24 cellular contexts compared by ENCODE assay signal in the genomic region with DNA sequence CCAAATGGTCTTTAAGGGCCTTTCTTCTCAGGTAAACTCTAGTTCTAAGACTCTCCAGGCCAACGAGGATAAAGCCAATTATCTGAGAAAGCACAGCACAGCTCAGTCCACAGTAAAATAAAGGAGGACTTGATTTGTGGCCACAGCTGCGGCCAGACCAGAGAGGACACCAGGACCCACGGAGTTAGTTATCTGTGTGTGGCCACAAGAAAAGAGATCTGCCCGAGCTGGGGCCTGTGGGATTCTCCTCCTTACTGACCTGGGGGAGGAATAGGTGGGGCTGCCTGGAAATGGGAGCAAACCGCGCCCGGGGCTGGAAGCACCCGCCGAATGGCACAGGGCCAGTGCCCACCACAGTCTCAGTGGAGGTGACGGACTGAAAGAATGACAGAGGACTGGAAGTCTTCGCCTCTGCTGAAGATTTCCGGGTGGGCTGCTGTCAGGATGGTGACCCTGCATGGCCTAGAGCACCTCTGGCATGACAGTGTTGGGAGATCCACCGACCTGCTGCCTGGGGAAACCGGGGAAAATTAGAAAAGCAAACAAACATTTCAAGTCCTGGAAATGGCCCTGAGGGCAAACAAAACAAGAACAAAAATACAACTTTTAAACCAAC. TPM values are rescaled to one million over a fixed set of nuclear protein-coding genes. Genes with fewer than 3 reads are reported as not detected.
A peak's percentile ranks its signal among the peaks of the same experiment; 100 is the strongest.
DNase-seq lines count a peak whose midpoint lies in the region; ATAC-seq, FAIRE-seq and TF ChIP-seq lines count a peak whose summit lies in the region.
"Had no signal": no experiment of that assay in that cellular context is flagged by ENCODE, and none has a peak within 500 bp of the region (broad histone marks: within the 10 kb centered on the region; RNA-seq: fewer than 3 reads in every experiment).

No MANE protein-coding gene starts in this region.

- H3K4me3 Mint-ChIP-seq in type B pancreatic cell = no peak overlapping the region
- H3K4me3 Mint-ChIP-seq in T-helper 2 cell treated with Interferon-gamma antibody and Interleukin-4, amounts not matched to agents 5 μg/mL and 100 μg/mL, for 36 hours = no peak overlapping the region
- no peak overlapping the region for H3K4me3 Mint-ChIP-seq in activated T-cell treated with anti-CD3 and anti-CD28 coated beads, Interleukin-2, amount 50 U/mL, for 72 hours
- H3K4me3 Mint-ChIP-seq: CD4-positive, alpha-beta T cell; H9; HFFc6 had no signal

- H3K36me3 ChIP-seq in HepG2 (replicated peaks in 1 of 2; ENCODE audit: control insufficient read depth in 1 of 2, insufficient read depth in 2 of 2, low read length in 2 of 2) = peaks cover 15 to 18% of the 10 kb centered on the region in 2 experiments
- H3K36me3 ChIP-seq: BE2C, MG63 had no signal

- H2AFZ ChIP-seq in HepG2 (ENCODE audit: low read length) = peak overlapping the region; percentile 0
- H2AFZ ChIP-seq: GM23248 had no signal

- no peak for TF ChIP-seq EP300 in HepG2 (IDR thresholded peaks at IDR 0.05; ENCODE audit: low read depth in 2 of 2, low read length in 2 of 2)
- no peak for TF ChIP-seq EP300 in HepG2 (CRISPR knock-in tag; IDR thresholded peaks at IDR 0.05; ENCODE audit: borderline replicate concordance)

- no peaks in the 10 kb centered on the region for H3K27me3 Mint-ChIP-seq in type B pancreatic cell
- no peaks in the 10 kb centered on the region for H3K27me3 Mint-ChIP-seq in T-helper 2 cell treated with Interferon-gamma antibody and Interleukin-4, amounts not matched to agents 5 μg/mL and 100 μg/mL, for 36 hours (ENCODE audit: low read depth)
- no peaks in the 10 kb centered on the region for H3K27me3 Mint-ChIP-seq in activated T-cell treated with anti-CD3 and anti-CD28 coated beads, Interleukin-2, amount 50 U/mL, for 72 hours (ENCODE audit: low read depth)

- no peak for TF ChIP-seq RAD21 in HepG2 (CRISPR knock-in tag; IDR thresholded peaks at IDR 0.05)

- TF ChIP-seq POLR2A in HepG2 (IDR thresholded peaks at IDR 0.05; ENCODE audit: insufficient read depth in 1 of 2, low read depth in 2 of 2, low read length in 2 of 2) = no peak

- H3K27ac Mint-ChIP-seq in type B pancreatic cell = no peak overlapping the region
- H3K27ac Mint-ChIP-seq in T-helper 2 cell treated with Interferon-gamma antibody and Interleukin-4, amounts not matched to agents 5 μg/mL and 100 μg/mL, for 36 hours = no peak overlapping the region
- H3K27ac Mint-ChIP-seq in activated T-cell treated with anti-CD3 and anti-CD28 coated beads, Interleukin-2, amount 50 U/mL, for 72 hours = no peak overlapping the region
- H3K27ac Mint-ChIP-seq: CD4-positive, alpha-beta T cell; HFFc6 had no signal

- H3K27ac ChIP-seq in HepG2 (ENCODE audit: extremely low read length, insufficient read depth, low read length) = peak overlapping the region; percentile 3
- H3K27ac ChIP-seq: GM23248 had no signal

- no TSS peak for BruUV-seq in HepG2 (replicated peaks; lab: Mats Ljungman, UMichigan)

- no peak overlapping the region for H3K4me3 ChIP-seq in HepG2 (replicated peaks in 1 of 3; ENCODE audit: insufficient read depth in 1 of 3, low read depth in 2 of 3, low read length in 3 of 3)
- H3K4me3 ChIP-seq: GM23248, K562, MG63 had no signal

- H3K4me1 ChIP-seq in HepG2 (ENCODE audit: insufficient read depth, low read length) = peaks cover 23% of the 10 kb centered on the region
- H3K4me1 ChIP-seq: BE2C had no signal

- DNase-seq in activated CD8-positive, alpha-beta memory T cell treated with anti-CD3 and anti-CD28 coated beads for 24 hours = peak; percentile 37
- DNase-seq in activated CD8-positive, alpha-beta memory T cell treated with anti-CD3 and anti-CD28 coated beads, Interleukin-2, amount 50 U/mL, for 48 hours = no peak
- DNase-seq in HepG2 (ENCODE audit: low spot score) = no peak
- DNase-seq in mesenteric fat pad (ENCODE audit: low spot score) = peak; percentile 81
- peak; percentile 55 for DNase-seq in type B pancreatic cell (ENCODE audit: extremely low spot score, unreplicated experiment)
- no peak for DNase-seq in T-helper 2 cell treated with Interferon-gamma antibody and Interleukin-4, amounts not matched to agents 5 μg/mL and 100 μg/mL, for 36 hours (ENCODE audit: low spot score)
- no peak for DNase-seq in activated T-cell treated with anti-CD3 and anti-CD28 coated beads, Interleukin-2, amount 50 U/mL, for 72 hours
- DNase-seq: BE2C; CD4-positive, alpha-beta T cell; DND-41; GM23248; H9; HFFc6; MG63; NCI-H1417; NCI-H1694 treated with DMSO at 0.1 percent for 48 hours; NCI-H2081 treated with DMSO at 0.1 percent for 48 hours; NCI-H446; NCI-H526 treated with DMSO at 0.1 percent for 48 hours; Right ventricle myocardium superior had no signal

- ATAC-seq in HepG2 = peak; percentile 11; the same call in 2 of the 3 replicates
- no peak for ATAC-seq in esophagus mucosa
- ATAC-seq in activated T-cell treated with anti-CD3 and anti-CD28 coated beads, Interleukin-2, amount 50 U/mL, for 72 hours (replicated peaks in 1 of 2) = no peak
- ATAC-seq: K562 had no signal

- H3K9ac ChIP-seq in HepG2 (ENCODE audit: insufficient read depth, low read depth, low read length) = 0 out of 2 replicates have a peak overlapping the region, but pooled peaks have one; percentile 2
- H3K9ac ChIP-seq: GM23248 had no signal

- POLR2A ChIA-PET in HepG2 (lab: Yijun Ruan, JAX) = interaction anchor here (1.0 to 16.2 kb wide), 2 partner anchors 14 to 21 kb away, joined by 4 to 229 read pairs; a partner anchor contains a TSS

- H3K4me1 Mint-ChIP-seq in type B pancreatic cell (ENCODE audit: unreplicated experiment) = peaks cover 10% of the 10 kb centered on the region
- no peaks in the 10 kb centered on the region for H3K4me1 Mint-ChIP-seq in T-helper 2 cell treated with Interferon-gamma antibody and Interleukin-4, amounts not matched to agents 5 μg/mL and 100 μg/mL, for 36 hours (ENCODE audit: low read depth)
- no peaks in the 10 kb centered on the region for H3K4me1 Mint-ChIP-seq in activated T-cell treated with anti-CD3 and anti-CD28 coated beads, Interleukin-2, amount 50 U/mL, for 72 hours (ENCODE audit: low read depth)
- H3K4me1 Mint-ChIP-seq: H9 had no signal

- H4K20me1 ChIP-seq in HepG2 (ENCODE audit: insufficient read depth, low read length) = no peaks in the 10 kb centered on the region; the same call in 1 of the 2 replicates

- H3K9me3 Mint-ChIP-seq in type B pancreatic cell = no peaks in the 10 kb centered on the region
- no peaks in the 10 kb centered on the region for H3K9me3 Mint-ChIP-seq in T-helper 2 cell treated with Interferon-gamma antibody and Interleukin-4, amounts not matched to agents 5 μg/mL and 100 μg/mL, for 36 hours
- no peaks in the 10 kb centered on the region for H3K9me3 Mint-ChIP-seq in activated T-cell treated with anti-CD3 and anti-CD28 coated beads, Interleukin-2, amount 50 U/mL, for 72 hours
- H3K9me3 Mint-ChIP-seq: CD4-positive, alpha-beta T cell; H9; HFFc6 had no signal

- intact Hi-C loops in HepG2 (cut with micrococcal nuclease; ENCODE audit: unreplicated experiment) = no loop called here

- no peaks in the 10 kb centered on the region for H3K9me3 ChIP-seq in HepG2 (ENCODE audit: low read length)
- H3K9me3 ChIP-seq: BE2C, MG63 had no signal

- no peak for TF ChIP-seq CTCF in HepG2 (CRISPR knock-in tag; IDR thresholded peaks at IDR 0.05)
- no peak for TF ChIP-seq CTCF in type B pancreatic cell (conservative IDR thresholded peaks at IDR 0.05)

- WGBS in HepG2 (ENCODE audit: low lambda C conversion rate) = 71% methylated on average over 14 of the region's 14 CpGs

- no peaks in the 10 kb centered on the region for H3K79me2 ChIP-seq in HepG2 (ENCODE audit: insufficient read depth, low read length)

- in situ Hi-C loops in HepG2 (cut with HindIII; ENCODE audit: extremely low pct_ligation_motif_present, low pct_unique_long_range_greater_than_20kb) = no loop called here

- CTCF ChIA-PET in HepG2 (lab: Yijun Ruan, JAX; ENCODE audit: low intra/inter-chr PET ratio, low total read pairs) = no interaction called here

- no peaks in the 10 kb centered on the region for H3K27me3 ChIP-seq in HepG2 (ENCODE audit: control insufficient read depth in 1 of 2, insufficient read depth in 2 of 2, low read length in 2 of 2)
- H3K27me3 ChIP-seq: BE2C, MG63 had no signal

- H3K36me3 Mint-ChIP-seq in type B pancreatic cell = no peaks in the 10 kb centered on the region
- no peaks in the 10 kb centered on the region for H3K36me3 Mint-ChIP-seq in T-helper 2 cell treated with Interferon-gamma antibody and Interleukin-4, amounts not matched to agents 5 μg/mL and 100 μg/mL, for 36 hours (ENCODE audit: low read depth)
- no peaks in the 10 kb centered on the region for H3K36me3 Mint-ChIP-seq in activated T-cell treated with anti-CD3 and anti-CD28 coated beads, Interleukin-2, amount 50 U/mL, for 72 hours (ENCODE audit: insufficient read depth in 2 of 2)

- no peak for FAIRE-seq in HepG2 (lab: Jason Lieb, UNC)
- FAIRE-seq: GM12892, K562 had no signal

- H3K4me2 ChIP-seq in HepG2 (ENCODE audit: low read depth, low read length) = 0 out of 2 replicates have a peak overlapping the region, but pooled peaks have one; percentile 4

RNA-seq across cellular contexts. Expression of a gene that starts 13.3 kb away (rescaled TPM):
- total RNA-seq in HepG2 (2016; rRNA removed; fragmentation: Illumina TruSeq; extraction: Trizol) (52.1 and 134 TPM in 2 replicates), mesenteric fat pad (not detected), type B pancreatic cell (ENCODE audit: low replicate concordance) (8.9 and 18.7 TPM in 2 replicates), esophagus mucosa (0.20 TPM)
- total RNA-seq in HepG2 (2016; cell fraction: cytosol; rRNA removed; fragmentation: Illumina TruSeq; extraction: Trizol; ENCODE audit: low read depth) = 19.2 and 23.2 TPM in 2 replicates
- total RNA-seq in HepG2 (2016; cell fraction: insoluble cytoplasmic fraction; rRNA removed; fragmentation: Illumina TruSeq; extraction: Trizol) = 49.9 and 134 TPM in 2 replicates
- total RNA-seq in HepG2 (2016; cell fraction: membrane; rRNA removed; fragmentation: Illumina TruSeq; extraction: Trizol) = 37.4 and 38.6 TPM in 2 replicates
- 166 and 178 TPM in 2 replicates for total RNA-seq in HepG2 (2016; cell fraction: nucleus; rRNA removed; fragmentation: Illumina TruSeq; extraction: Trizol)
- 185 and 266 TPM in 2 replicates for polyA plus RNA-seq in HepG2 (2011; rRNA removed)
- 113 and 166 TPM in 2 replicates for polyA plus RNA-seq in HepG2 (2011; cell fraction: cytosol; rRNA removed)
- polyA plus RNA-seq in HepG2 (2011; cell fraction: nucleus; rRNA removed) = 1,267 and 1,304 TPM in 2 replicates
- 232 and 321 TPM in 2 replicates for polyA plus RNA-seq in HepG2 (2012)
- 17.2 and 19.9 TPM in 2 replicates for polyA plus RNA-seq in HepG2 (2016; cell fraction: cytosol; fragmentation: Illumina TruSeq; extraction: Trizol; ENCODE audit: low read depth)
- 48.9 and 49.8 TPM in 2 replicates for polyA plus RNA-seq in HepG2 (2016; cell fraction: insoluble cytoplasmic fraction; fragmentation: Illumina TruSeq; extraction: Trizol; ENCODE audit: low read depth)
- polyA plus RNA-seq in HepG2 (2016; cell fraction: membrane; fragmentation: Illumina TruSeq; extraction: Trizol; ENCODE audit: low read depth) = 22.9 and 24.9 TPM in 2 replicates
- 354 and 380 TPM in 2 replicates for polyA plus RNA-seq in HepG2 (2016; cell fraction: nucleus; fragmentation: Illumina TruSeq; extraction: Trizol; ENCODE audit: insufficient read depth, low read depth)
- polyA minus RNA-seq in HepG2 (2011; rRNA and poly(A)+ RNA removed; ENCODE audit: low replicate concordance) = 241 TPM in 1 of 2 replicates, not detected in the other
- 64.7 and 65.5 TPM in 2 replicates for polyA minus RNA-seq in HepG2 (2011; cell fraction: cytosol; rRNA and poly(A)+ RNA removed)
- 172 and 188 TPM in 2 replicates for polyA minus RNA-seq in HepG2 (2011; cell fraction: nucleus; rRNA and poly(A)+ RNA removed)
- under 1 TPM in 1 of 2 donors, not detected in 1; 0.42 TPM for total RNA-seq in activated T-cell treated with anti-CD3 and anti-CD28 coated beads, Interleukin-2, amount 50 U/mL, for 72 hours
- total RNA-seq: GM23248, HFFc6, K562, LHCN-M2, Right ventricle myocardium superior had no signal
- polyA plus RNA-seq: GM23248, K562 had no signal

RNA-seq across cellular contexts. Expression of a gene that starts 43.7 kb away (rescaled TPM):
- total RNA-seq in HepG2 (2016; rRNA removed; fragmentation: Illumina TruSeq; extraction: Trizol) (37.2 and 56.1 TPM in 2 replicates), mesenteric fat pad (62.0 TPM), type B pancreatic cell (ENCODE audit: low replicate concordance) (30.8 and 34.5 TPM in 2 replicates), esophagus mucosa (30.0 TPM)
- total RNA-seq in HepG2 (2016; cell fraction: cytosol; rRNA removed; fragmentation: Illumina TruSeq; extraction: Trizol; ENCODE audit: low read depth) = 12.9 and 13.4 TPM in 2 replicates
- total RNA-seq in HepG2 (2016; cell fraction: insoluble cytoplasmic fraction; rRNA removed; fragmentation: Illumina TruSeq; extraction: Trizol) = 35.8 and 54.1 TPM in 2 replicates
- total RNA-seq in HepG2 (2016; cell fraction: membrane; rRNA removed; fragmentation: Illumina TruSeq; extraction: Trizol) = 28.2 and 32.6 TPM in 2 replicates
- total RNA-seq in HepG2 (2016; cell fraction: nucleus; rRNA removed; fragmentation: Illumina TruSeq; extraction: Trizol) = 37.4 and 42.1 TPM in 2 replicates
- polyA plus RNA-seq in HepG2 (2011; rRNA removed) = 11.2 and 12.2 TPM in 2 replicates
- 5.1 and 7.6 TPM in 2 replicates for polyA plus RNA-seq in HepG2 (2011; cell fraction: cytosol; rRNA removed)
- 18.1 and 21.8 TPM in 2 replicates for polyA plus RNA-seq in HepG2 (2011; cell fraction: nucleus; rRNA removed)
- polyA plus RNA-seq in HepG2 (2012) = 11.5 and 11.7 TPM in 2 replicates
- 0.44 and 0.68 TPM in 2 replicates for polyA plus RNA-seq in HepG2 (2016; cell fraction: cytosol; fragmentation: Illumina TruSeq; extraction: Trizol; ENCODE audit: low read depth)
- polyA plus RNA-seq in HepG2 (2016; cell fraction: insoluble cytoplasmic fraction; fragmentation: Illumina TruSeq; extraction: Trizol; ENCODE audit: low read depth) = 14.1 and 15.7 TPM in 2 replicates
- 3.3 and 3.5 TPM in 2 replicates for polyA plus RNA-seq in HepG2 (2016; cell fraction: membrane; fragmentation: Illumina TruSeq; extraction: Trizol; ENCODE audit: low read depth)
- polyA plus RNA-seq in HepG2 (2016; cell fraction: nucleus; fragmentation: Illumina TruSeq; extraction: Trizol; ENCODE audit: insufficient read depth, low read depth) = 28.7 and 30.7 TPM in 2 replicates
- polyA minus RNA-seq in HepG2 (2011; rRNA and poly(A)+ RNA removed; ENCODE audit: low replicate concordance) = 20.5 and 26.7 TPM in 2 replicates
- polyA minus RNA-seq in HepG2 (2011; cell fraction: cytosol; rRNA and poly(A)+ RNA removed) = 43.5 and 45.0 TPM in 2 replicates
- 46.0 and 46.6 TPM in 2 replicates for polyA minus RNA-seq in HepG2 (2011; cell fraction: nucleus; rRNA and poly(A)+ RNA removed)
- 10 to 100 TPM; 48.9 to 49.1 TPM for total RNA-seq in activated T-cell treated with anti-CD3 and anti-CD28 coated beads, Interleukin-2, amount 50 U/mL, for 72 hours

Comparison
In these comparisons a context has a peak if more than half of its experiments do, and no peak if none do; other contexts are left out.
1. DNase-seq: peak in activated CD8-positive, alpha-beta memory T cell treated with anti-CD3 and anti-CD28 coated beads for 24 hours (single experiment), mesenteric fat pad (single experiment) and type B pancreatic cell (single experiment); none in activated CD8-positive, alpha-beta memory T cell treated with anti-CD3 and anti-CD28 coated beads, Interleukin-2, amount 50 U/mL, for 48 hours (single experiment), HepG2 (single experiment), T-helper 2 cell treated with Interferon-gamma antibody and Interleukin-4, amounts not matched to agents 5 μg/mL and 100 μg/mL, for 36 hours (single experiment) and activated T-cell treated with anti-CD3 and anti-CD28 coated beads, Interleukin-2, amount 50 U/mL, for 72 hours (0 of 2).